Comparison of ENCODE assay signal across 8 cellular contexts in genomic region chr11:62337682-62338181, GRCh38. TPM values are rescaled to one million over a fixed set of nuclear protein-coding genes. Genes with fewer than 3 reads are reported as not detected.
DNase-seq lines count a peak whose midpoint lies in the region; ATAC-seq and TF ChIP-seq lines count a peak whose summit lies in the region.

No MANE protein-coding gene starts in this region.

- no peak overlapping the region for H3K27ac ChIP-seq in GM23248
- no peak overlapping the region for H3K27ac ChIP-seq in SJSA1
- no peak overlapping the region for H3K27ac ChIP-seq in mesenchymal stem cell (ENCODE audit: low read length, poor library complexity, severe bottlenecking)
- H3K27ac ChIP-seq in thyroid gland, result peak overlapping the region in 1 of 3 donors; percentile 37

- no peak overlapping the region for H2AK5ac ChIP-seq in mesenchymal stem cell (ENCODE audit: low read length, severe bottlenecking)

- H3K4me2 ChIP-seq in GM23248 (ENCODE audit: unreplicated experiment), result peak overlapping the region; percentile 71
- peak overlapping the region; percentile 100 for H3K4me2 ChIP-seq in mesenchymal stem cell (ENCODE audit: low read length, poor library complexity, severe bottlenecking)

- DNase-seq in BE2C (peak; percentile 32), GM23248 (peak; percentile 38), SJSA1 (ENCODE audit: low read depth in 1 of 2, low spot score in 2 of 2) (peak; percentile 19 to 53), dermis blood vessel endothelial cell (peak; percentile 47), mesenchymal stem cell (peak; percentile 23), thyroid gland (peak; percentile 27 to 34)

- H3K36me3 ChIP-seq in BE2C (no peaks in the 10 kb centered on the region), GM23248 (ENCODE audit: low read depth) (no peaks in the 10 kb centered on the region), SJSA1 (no peaks in the 10 kb centered on the region), mesenchymal stem cell (ENCODE audit: control insufficient read depth in 1 of 2, insufficient read depth in 2 of 2, low read depth in 1 of 2, low read length in 2 of 2) (no peaks in the 10 kb centered on the region), thyroid gland (no peaks in the 10 kb centered on the region)

- no peak overlapping the region for H3K4ac ChIP-seq in mesenchymal stem cell (ENCODE audit: low read depth in 1 of 2, low read length in 2 of 2)

- peak overlapping the region; percentile 55 for H4K8ac ChIP-seq in mesenchymal stem cell (ENCODE audit: low read length)

- H4K20me1 ChIP-seq in GM23248 (ENCODE audit: insufficient read depth), result no peaks in the 10 kb centered on the region

- H2BK120ac ChIP-seq in mesenchymal stem cell (ENCODE audit: low read depth, low read length), result no peak overlapping the region

- 1% methylated on average over 40 to 50 of the region's 50 CpGs for WGBS in GM23248 (ENCODE audit: low coverage in 1 of 2, low lambda C conversion rate in 2 of 2, missing lambda C conversion rate in 2 of 2), 2 experiments
- 1% methylated on average over 45 of the region's 50 CpGs for WGBS in mesenchymal stem cell
- 2% methylated on average over 20 to 30 of the region's 50 CpGs for WGBS in thyroid gland, 2 donors

- H3K27me3 ChIP-seq in BE2C, result no peaks in the 10 kb centered on the region
- H3K27me3 ChIP-seq in GM23248 (replicated peaks; ENCODE audit: insufficient read depth), result peaks cover 32% of the 10 kb centered on the region
- peaks cover 73% of the 10 kb centered on the region for H3K27me3 ChIP-seq in SJSA1 (replicated peaks)
- peaks cover 45 to 69% of the 10 kb centered on the region in 2 experiments for H3K27me3 ChIP-seq in mesenchymal stem cell (ENCODE audit: control insufficient read depth in 1 of 2, insufficient read depth in 1 of 2, low read length in 2 of 2)
- H3K27me3 ChIP-seq in thyroid gland, result no peaks in the 10 kb centered on the region

- H2AFZ ChIP-seq in GM23248 (peak overlapping the region; percentile 75), mesenchymal stem cell (ENCODE audit: low read depth, low read length) (peak overlapping the region; percentile 2)

- TF ChIP-seq CTCF in BE2C (IDR thresholded peaks at IDR 0.05; ENCODE audit: low read depth, low read length) (no peak), thyroid gland (IDR thresholded peaks at IDR 0.05) (no peak)

- H3K4me3 ChIP-seq in BE2C (ENCODE audit: low read depth, low read length) (peak overlapping the region; percentile 74), GM23248 (peak overlapping the region; percentile 73), SJSA1 (peak overlapping the region; percentile 49), mesenchymal stem cell (ENCODE audit: insufficient read depth in 1 of 2, low read depth in 1 of 2, low read length in 2 of 2) (peak overlapping the region; percentile 77 to 78), thyroid gland (replicated peaks in 1 of 3) (peak overlapping the region; percentile 18 to 64 (median 62))

- no peaks in the 10 kb centered on the region for H3F3A ChIP-seq in GM23248 (ENCODE audit: insufficient read depth)

- no peaks in the 10 kb centered on the region for H3K9me2 ChIP-seq in GM23248 (ENCODE audit: insufficient read depth)

- no peak overlapping the region for H4K91ac ChIP-seq in mesenchymal stem cell (ENCODE audit: low read length)

- H3K79me1 ChIP-seq in mesenchymal stem cell (replicated peaks; ENCODE audit: low read length, poor library complexity, severe bottlenecking), result no peaks in the 10 kb centered on the region

- intact Hi-C loops in thyroid gland (cut with DNase I), result no loop called here

- no peak overlapping the region for H2BK12ac ChIP-seq in mesenchymal stem cell (ENCODE audit: low read length in 2 of 2)

- no peak overlapping the region for H2BK15ac ChIP-seq in mesenchymal stem cell (ENCODE audit: low read depth, poor library complexity, severe bottlenecking)

- H3K14ac ChIP-seq in mesenchymal stem cell (ENCODE audit: low read length in 2 of 2), result no peak overlapping the region

- H3K23ac ChIP-seq in mesenchymal stem cell (ENCODE audit: low read length in 2 of 2), result peak overlapping the region in 1 of 2 experiments; percentile 50

- no peak for TF ChIP-seq POLR2A in thyroid gland (IDR thresholded peaks at IDR 0.05)

- no peaks in the 10 kb centered on the region for H3K79me2 ChIP-seq in GM23248 (ENCODE audit: insufficient read depth)

- no peak for ATAC-seq in HG03108 (IDR thresholded peaks at IDR 0.05; ENCODE audit: unreplicated experiment)
- no peak for ATAC-seq in HG03095 (IDR thresholded peaks at IDR 0.05; ENCODE audit: unreplicated experiment)

- H3K9ac ChIP-seq in GM23248 (no peak overlapping the region), mesenchymal stem cell (ENCODE audit: low read length) (peak overlapping the region; percentile 54)

- no peak overlapping the region for H3K18ac ChIP-seq in mesenchymal stem cell (ENCODE audit: low read depth in 1 of 2, low read length in 2 of 2)

- in situ Hi-C loops in GM23248 (cut with MboI), result no loop called here

- H3K4me1 ChIP-seq in BE2C, result no peaks in the 10 kb centered on the region
- H3K4me1 ChIP-seq in GM23248 (ENCODE audit: insufficient read depth), result no peaks in the 10 kb centered on the region
- peaks cover 13% of the 10 kb centered on the region for H3K4me1 ChIP-seq in SJSA1 (replicated peaks)
- H3K4me1 ChIP-seq in mesenchymal stem cell (ENCODE audit: control insufficient read depth, insufficient read depth, low read depth, low read length), result peaks cover 9% of the 10 kb centered on the region
- peaks cover 0 to 6% of the 10 kb centered on the region in 2 donors for H3K4me1 ChIP-seq in thyroid gland

- H3K9me3 ChIP-seq in BE2C (no peaks in the 10 kb centered on the region), GM23248 (ENCODE audit: low read depth) (no peaks in the 10 kb centered on the region), SJSA1 (replicated peaks) (0 out of 2 replicates have a peak, but pooled peaks cover 3% of the 10 kb centered on the region), mesenchymal stem cell (ENCODE audit: control insufficient read depth, low read length) (no peaks in the 10 kb centered on the region), thyroid gland (no peaks in the 10 kb centered on the region)

- H2BK5ac ChIP-seq in mesenchymal stem cell (ENCODE audit: low read depth, low read length, poor library complexity, severe bottlenecking), result no peak overlapping the region

RNA-seq across cellular contexts. Expression of gene ASRGL1, which starts 0.5 kb away (rescaled TPM):
- polyA plus RNA-seq in BE2C (2012; ENCODE audit: insufficient read depth, insufficient read length, low read depth), result 8.3 TPM
- total RNA-seq in GM23248 (2014; rRNA removed; shearing (Covaris generic)), result 0.43 TPM in 1 of 2 replicates, not detected in the other
- 0.59 and 1.2 TPM in 2 replicates for polyA plus RNA-seq in GM23248 (2016; fragmentation: Nextera tagmentation; extraction: Ambion mirVana)
- total RNA-seq in SJSA1 (2014; rRNA removed; shearing (Covaris generic)), result 0.81 and 4.8 TPM in 2 replicates
- total RNA-seq in dermis blood vessel endothelial cell (27.4 and 40.3 TPM in 2 replicates), thyroid gland (10 to 100 TPM in 3 of 4 donors, 1 to 10 TPM in 1; 5.8 to 35.9 (median 16.5) TPM)
- 0.93 TPM for polyA plus RNA-seq in mesenchymal stem cell (2013, experiment 1 of 2)
- 1.0 TPM for polyA plus RNA-seq in mesenchymal stem cell (2013, experiment 2 of 2)

RNA-seq across cellular contexts. Expression of gene SCGB1D4, which starts 38.9 kb away (rescaled TPM):
- polyA plus RNA-seq in BE2C (2012; ENCODE audit: insufficient read depth, insufficient read length, low read depth), result not detected
- not detected in 2 replicates for total RNA-seq in GM23248 (2014; rRNA removed; shearing (Covaris generic))
- not detected in 2 replicates for polyA plus RNA-seq in GM23248 (2016; fragmentation: Nextera tagmentation; extraction: Ambion mirVana)
- not detected in 2 replicates for total RNA-seq in SJSA1 (2014; rRNA removed; shearing (Covaris generic))
- not detected in 2 replicates for total RNA-seq in dermis blood vessel endothelial cell
- polyA plus RNA-seq in mesenchymal stem cell (2013, experiment 1 of 2), result not detected
- not detected for polyA plus RNA-seq in mesenchymal stem cell (2013, experiment 2 of 2)
- not detected for total RNA-seq in thyroid gland
